ENCODE assay signal across 25 cellular contexts in the genomic region with DNA sequence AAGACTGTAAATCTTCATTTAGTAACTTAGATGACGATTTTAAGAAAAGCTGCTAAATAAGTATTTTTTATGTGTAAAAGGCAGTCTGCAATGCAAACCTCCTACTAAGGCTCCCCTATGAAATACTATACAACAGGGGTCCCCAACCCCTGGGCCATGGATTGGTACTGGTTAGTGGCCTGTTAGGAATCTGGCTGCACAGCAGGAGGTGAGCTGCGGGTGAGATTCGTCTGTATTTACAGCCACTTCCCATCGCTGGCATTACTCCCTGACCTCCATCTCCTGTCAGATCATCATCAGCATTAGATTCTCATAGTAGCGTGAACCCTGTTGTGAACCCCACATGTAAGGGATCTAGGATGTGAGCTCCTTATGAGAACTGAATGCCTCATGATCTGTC.
"Had no signal": no experiment of that assay in that cellular context is flagged by ENCODE, and none has a peak within 500 bp of the region (broad histone marks: within the 10 kb centered on the region; RNA-seq: fewer than 3 reads in every experiment).

No MANE protein-coding gene starts in this region.

- H3K4me3 Mint-ChIP-seq: activated CD8-positive, alpha-beta T cell treated with anti-CD3 and anti-CD28 coated beads, Interleukin-2, amount 10 ng/mL, durations not matched to agents 7 days and 5 days; activated naive CD8-positive, alpha-beta T cell; brain; central memory CD8-positive, alpha-beta T cell had no signal

- H3K27ac Mint-ChIP-seq: activated CD8-positive, alpha-beta T cell treated with anti-CD3 and anti-CD28 coated beads, Interleukin-2, amount 10 ng/mL, durations not matched to agents 7 days and 5 days; activated naive CD8-positive, alpha-beta T cell; brain had no signal

- H3K27ac ChIP-seq: SK-N-MC, WERI-Rb-1 had no signal

- H3K36me3 ChIP-seq: WERI-Rb-1 had no signal

- DNase-seq: activated CD4-positive, alpha-beta T cell treated with anti-CD3 and anti-CD28 coated beads for 4 hours; activated CD4-positive, alpha-beta T cell treated with anti-CD3 and anti-CD28 coated beads, Interleukin-2, amount 50 U/mL, for 4 hours; activated CD8-positive, alpha-beta memory T cell treated with anti-CD3 and anti-CD28 coated beads, Interleukin-2, amount 50 U/mL, for 48 hours; activated CD8-positive, alpha-beta T cell treated with anti-CD3 and anti-CD28 coated beads, Interleukin-2, amount 10 ng/mL, durations not matched to agents 7 days and 5 days; activated naive CD4-positive, alpha-beta T cell treated with Interleukin-2 at 50 U/mL for 16 hours; activated T-cell treated with anti-CD3 and anti-CD28 coated beads, Interleukin-2, amount 50 U/mL, for 1 hour; amygdala; Karpas-422; MM.1S; NCI-H1105; NCI-H1436; NCI-H1694 treated with DMSO at 0.1 percent for 48 hours; NCI-H2029 treated with DMSO at 0.1 percent for 48 hours; NCI-H345; NCI-H510A; NCI-H526 treated with DMSO at 0.1 percent for 48 hours; NCI-H82; SIG-M5; T-helper 1 cell; WERI-Rb-1 had no signal

- H3K4me3 ChIP-seq: SK-N-MC had no signal

- H3K27me3 Mint-ChIP-seq: activated naive CD8-positive, alpha-beta T cell; brain; central memory CD8-positive, alpha-beta T cell had no signal

- H3K36me3 Mint-ChIP-seq: activated naive CD8-positive, alpha-beta T cell had no signal

- ATAC-seq: activated CD4-positive, CD25-positive, alpha-beta regulatory T cell treated with anti-CD3 and anti-CD28 coated beads, Interleukin-2, amount 50 U/mL, for 24 hours; activated CD8-positive, alpha-beta T cell treated with anti-CD3 and anti-CD28 coated beads, Interleukin-2, amount 10 ng/mL, durations not matched to agents 7 days and 5 days had no signal

- H3K4me1 Mint-ChIP-seq: brain; central memory CD8-positive, alpha-beta T cell had no signal
